1 cellular context compared by ENCODE assay signal in the genomic region with DNA sequence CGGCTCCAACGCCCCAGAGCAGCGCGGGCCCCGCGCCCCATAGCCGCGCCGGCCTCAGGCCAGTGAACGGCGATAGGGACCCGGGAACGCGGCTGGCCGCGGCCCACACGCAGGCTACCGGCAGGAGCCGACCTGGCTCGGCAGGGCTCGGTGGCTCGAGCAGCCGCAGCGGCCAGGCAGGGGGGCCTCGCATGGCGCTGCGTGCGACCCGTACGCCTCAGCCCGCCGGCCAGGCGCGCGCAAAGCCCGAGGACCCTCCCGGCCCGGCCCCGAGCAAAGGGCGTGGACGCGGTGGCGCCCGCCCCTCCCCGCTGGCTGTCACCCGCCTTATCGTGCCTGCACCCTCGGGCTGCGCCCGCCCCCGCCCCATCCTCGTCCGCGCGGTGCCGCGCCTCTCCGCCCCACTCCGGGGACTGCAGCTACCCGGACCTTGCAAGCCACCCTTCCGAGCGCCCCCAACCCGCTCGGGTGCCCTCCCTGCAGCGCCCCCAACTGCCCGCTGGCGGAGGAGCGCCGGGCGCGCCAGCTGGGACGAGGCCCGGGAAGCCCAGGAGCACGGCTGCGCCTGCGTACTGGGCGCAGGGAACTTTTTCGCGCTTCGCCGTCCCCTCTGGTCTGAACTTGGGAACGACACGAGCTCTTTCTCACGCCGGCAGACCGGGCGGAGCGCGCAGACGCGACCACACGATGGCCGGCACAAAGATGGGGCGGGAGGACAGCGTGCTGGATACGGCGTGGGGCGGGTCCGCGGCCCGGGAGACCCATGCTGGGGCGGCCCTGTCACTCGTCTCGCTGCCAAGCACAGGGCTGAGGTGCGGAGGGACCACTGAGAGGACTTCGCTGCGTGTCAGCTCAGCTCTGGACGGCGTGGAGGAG.
TF ChIP-seq lines count a peak whose summit lies in the region.

Gene ABCB10 (minus strand): TSS at position 248 of the 876 bp plus-strand sequence. CDS start 55 bp downstream, at position 193.

TF ChIP-seq in HepG2, 621 proteins besides CTCF, POLR2A, EP300 and RAD21 (continued from another document and continues in another):
- TF ChIP-seq, protein P1, sequence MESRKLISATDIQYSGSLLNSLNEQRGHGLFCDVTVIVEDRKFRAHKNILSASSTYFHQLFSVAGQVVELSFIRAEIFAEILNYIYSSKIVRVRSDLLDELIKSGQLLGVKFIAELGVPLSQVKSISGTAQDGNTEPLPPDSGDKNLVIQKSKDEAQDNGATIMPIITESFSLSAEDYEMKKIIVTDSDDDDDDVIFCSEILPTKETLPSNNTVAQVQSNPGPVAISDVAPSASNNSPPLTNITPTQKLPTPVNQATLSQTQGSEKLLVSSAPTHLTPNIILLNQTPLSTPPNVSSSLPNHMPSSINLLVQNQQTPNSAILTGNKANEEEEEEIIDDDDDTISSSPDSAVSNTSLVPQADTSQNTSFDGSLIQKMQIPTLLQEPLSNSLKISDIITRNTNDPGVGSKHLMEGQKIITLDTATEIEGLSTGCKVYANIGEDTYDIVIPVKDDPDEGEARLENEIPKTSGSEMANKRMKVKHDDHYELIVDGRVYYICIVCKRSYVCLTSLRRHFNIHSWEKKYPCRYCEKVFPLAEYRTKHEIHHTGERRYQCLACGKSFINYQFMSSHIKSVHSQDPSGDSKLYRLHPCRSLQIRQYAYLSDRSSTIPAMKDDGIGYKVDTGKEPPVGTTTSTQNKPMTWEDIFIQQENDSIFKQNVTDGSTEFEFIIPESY (CRISPR knock-in tag; IDR thresholded peaks at IDR 0.05): peak; percentile 32; the same call in 1 of the 2 replicates
- TF ChIP-seq MXD1 (CRISPR knock-in tag; IDR thresholded peaks at IDR 0.05) (peak; percentile 96), ZNF496 (CRISPR knock-in tag; IDR thresholded peaks at IDR 0.05; ENCODE audit: insufficient replicate concordance) (no peak), ZNF138 (CRISPR knock-in tag; IDR thresholded peaks at IDR 0.05; ENCODE audit: low read depth) (no peak), POLR2AphosphoS2 (IDR thresholded peaks at IDR 0.05; ENCODE audit: low read depth, low read length) (no peak), CHD2 (IDR thresholded peaks at IDR 0.05; ENCODE audit: low read depth, low read length) (no peak), RFXANK (CRISPR knock-in tag; IDR thresholded peaks at IDR 0.05) (no peak), ZNF652 (CRISPR knock-in tag; IDR thresholded peaks at IDR 0.05; ENCODE audit: borderline replicate concordance, low read depth) (no peak), ZNF720 (CRISPR knock-in tag; IDR thresholded peaks at IDR 0.05) (no peak), CENPBD1 (CRISPR knock-in tag; IDR thresholded peaks at IDR 0.05; ENCODE audit: borderline replicate concordance, low read depth) (no peak), CAMTA2 (CRISPR knock-in tag; IDR thresholded peaks at IDR 0.05; ENCODE audit: borderline replicate concordance) (no peak), HNRNPLL (IDR thresholded peaks at IDR 0.05; ENCODE audit: low read depth, low read length, poor library complexity, severe bottlenecking) (peak; percentile 89), ARID2 (CRISPR knock-in tag; IDR thresholded peaks at IDR 0.05; ENCODE audit: borderline replicate concordance) (no peak), TEF (CRISPR knock-in tag; IDR thresholded peaks at IDR 0.05) (peak; percentile 31; the same call in 1 of the 2 replicates), ZNF362 (CRISPR knock-in tag; IDR thresholded peaks at IDR 0.05; ENCODE audit: borderline replicate concordance) (peak; percentile 78; the same call in 1 of the 2 replicates), RBM39 (IDR thresholded peaks at IDR 0.05; ENCODE audit: low read depth, low read length, poor library complexity, severe bottlenecking) (peak; percentile 48), ZKSCAN1 (IDR thresholded peaks at IDR 0.05; ENCODE audit: low read length) (no peak), PBX3 (CRISPR knock-in tag; IDR thresholded peaks at IDR 0.05; ENCODE audit: borderline replicate concordance) (no peak), SATB2 (CRISPR knock-in tag; IDR thresholded peaks at IDR 0.05) (no peak), ZNF605 (CRISPR knock-in tag; IDR thresholded peaks at IDR 0.05) (peak; percentile 82; the same call in 1 of the 2 replicates), ZBTB8A (CRISPR knock-in tag; IDR thresholded peaks at IDR 0.05; ENCODE audit: borderline replicate concordance, low read depth) (0 out of 2 replicates have a peak, but pooled peaks have one; percentile 60), ZNF614 (CRISPR knock-in tag; IDR thresholded peaks at IDR 0.05; ENCODE audit: borderline replicate concordance) (peak; percentile 84; the same call in 1 of the 2 replicates), ZNF710 (CRISPR knock-in tag; IDR thresholded peaks at IDR 0.05; ENCODE audit: borderline replicate concordance) (peak; percentile 61; the same call in 1 of the 2 replicates), ARNTL (CRISPR knock-in tag; IDR thresholded peaks at IDR 0.05) (peak; percentile 80), MXD4 (CRISPR knock-in tag; IDR thresholded peaks at IDR 0.05) (peak; percentile 95), ZNF10 (CRISPR knock-in tag; IDR thresholded peaks at IDR 0.05; ENCODE audit: borderline replicate concordance, low read depth) (no peak), HCFC1 (IDR thresholded peaks at IDR 0.05; ENCODE audit: low read depth, low read length) (peak; percentile 62; the same call in 1 of the 2 replicates), ISX (CRISPR knock-in tag; conservative IDR thresholded peaks at IDR 0.05) (no peak), ZNF335 (CRISPR knock-in tag; IDR thresholded peaks at IDR 0.05) (peak; percentile 67; the same call in 1 of the 2 replicates), STAT5B (CRISPR knock-in tag; IDR thresholded peaks at IDR 0.05) (peak; percentile 67; the same call in 1 of the 2 replicates), MED1 (CRISPR knock-in tag; IDR thresholded peaks at IDR 0.05) (no peak; the same call in none of the 2 replicates), ZNF446 (CRISPR knock-in tag; IDR thresholded peaks at IDR 0.05) (peak; percentile 77; the same call in 1 of the 2 replicates), ZIK1 (CRISPR knock-in tag; IDR thresholded peaks at IDR 0.05; ENCODE audit: borderline replicate concordance, low read depth) (no peak; the same call in 1 of the 2 replicates)
- TF ChIP-seq, protein P2, sequence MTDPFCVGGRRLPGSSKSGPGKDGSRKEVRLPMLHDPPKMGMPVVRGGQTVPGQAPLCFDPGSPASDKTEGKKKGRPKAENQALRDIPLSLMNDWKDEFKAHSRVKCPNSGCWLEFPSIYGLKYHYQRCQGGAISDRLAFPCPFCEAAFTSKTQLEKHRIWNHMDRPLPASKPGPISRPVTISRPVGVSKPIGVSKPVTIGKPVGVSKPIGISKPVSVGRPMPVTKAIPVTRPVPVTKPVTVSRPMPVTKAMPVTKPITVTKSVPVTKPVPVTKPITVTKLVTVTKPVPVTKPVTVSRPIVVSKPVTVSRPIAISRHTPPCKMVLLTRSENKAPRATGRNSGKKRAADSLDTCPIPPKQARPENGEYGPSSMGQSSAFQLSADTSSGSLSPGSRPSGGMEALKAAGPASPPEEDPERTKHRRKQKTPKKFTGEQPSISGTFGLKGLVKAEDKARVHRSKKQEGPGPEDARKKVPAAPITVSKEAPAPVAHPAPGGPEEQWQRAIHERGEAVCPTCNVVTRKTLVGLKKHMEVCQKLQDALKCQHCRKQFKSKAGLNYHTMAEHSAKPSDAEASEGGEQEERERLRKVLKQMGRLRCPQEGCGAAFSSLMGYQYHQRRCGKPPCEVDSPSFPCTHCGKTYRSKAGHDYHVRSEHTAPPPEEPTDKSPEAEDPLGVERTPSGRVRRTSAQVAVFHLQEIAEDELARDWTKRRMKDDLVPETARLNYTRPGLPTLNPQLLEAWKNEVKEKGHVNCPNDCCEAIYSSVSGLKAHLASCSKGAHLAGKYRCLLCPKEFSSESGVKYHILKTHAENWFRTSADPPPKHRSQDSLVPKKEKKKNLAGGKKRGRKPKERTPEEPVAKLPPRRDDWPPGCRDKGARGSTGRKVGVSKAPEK (CRISPR knock-in tag; IDR thresholded peaks at IDR 0.05; ENCODE audit: borderline replicate concordance): no peak
- TF ChIP-seq, protein P3, sequence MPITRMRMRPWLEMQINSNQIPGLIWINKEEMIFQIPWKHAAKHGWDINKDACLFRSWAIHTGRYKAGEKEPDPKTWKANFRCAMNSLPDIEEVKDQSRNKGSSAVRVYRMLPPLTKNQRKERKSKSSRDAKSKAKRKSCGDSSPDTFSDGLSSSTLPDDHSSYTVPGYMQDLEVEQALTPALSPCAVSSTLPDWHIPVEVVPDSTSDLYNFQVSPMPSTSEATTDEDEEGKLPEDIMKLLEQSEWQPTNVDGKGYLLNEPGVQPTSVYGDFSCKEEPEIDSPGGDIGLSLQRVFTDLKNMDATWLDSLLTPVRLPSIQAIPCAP (CRISPR knock-in tag; IDR thresholded peaks at IDR 0.05; ENCODE audit: low read depth): peak; percentile 66; the same call in 1 of the 2 replicates
- TF ChIP-seq, protein P4, sequence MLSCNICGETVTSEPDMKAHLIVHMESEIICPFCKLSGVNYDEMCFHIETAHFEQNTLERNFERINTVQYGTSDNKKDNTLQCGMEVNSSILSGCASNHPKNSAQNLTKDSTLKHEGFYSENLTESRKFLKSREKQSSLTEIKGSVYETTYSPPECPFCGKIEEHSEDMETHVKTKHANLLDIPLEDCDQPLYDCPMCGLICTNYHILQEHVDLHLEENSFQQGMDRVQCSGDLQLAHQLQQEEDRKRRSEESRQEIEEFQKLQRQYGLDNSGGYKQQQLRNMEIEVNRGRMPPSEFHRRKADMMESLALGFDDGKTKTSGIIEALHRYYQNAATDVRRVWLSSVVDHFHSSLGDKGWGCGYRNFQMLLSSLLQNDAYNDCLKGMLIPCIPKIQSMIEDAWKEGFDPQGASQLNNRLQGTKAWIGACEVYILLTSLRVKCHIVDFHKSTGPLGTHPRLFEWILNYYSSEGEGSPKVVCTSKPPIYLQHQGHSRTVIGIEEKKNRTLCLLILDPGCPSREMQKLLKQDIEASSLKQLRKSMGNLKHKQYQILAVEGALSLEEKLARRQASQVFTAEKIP (CRISPR knock-in tag; IDR thresholded peaks at IDR 0.05; ENCODE audit: borderline replicate concordance): no peak
